In genomic region chr6:34657037-34657306, GRCh38 we compare ENCODE assay signal across 8 cellular contexts.
DNase-seq lines count a peak whose midpoint lies in the region; ATAC-seq and TF ChIP-seq lines count a peak whose summit lies in the region.

No MANE protein-coding gene starts in this region.

- H3K9me3 Mint-ChIP-seq in stimulated activated naive B cell treated with anti-CD40 and anti-IgM and Interleukin-4, amounts not matched to agents 10 μg/mL and 1 μg/mL and 100 μg/mL, for 72 hours, result no peaks in the 10 kb centered on the region

- TF ChIP-seq CTCF in WI38 (IDR thresholded peaks at IDR 0.05; ENCODE audit: low read depth, low read length), result no peak
- no peak for TF ChIP-seq CTCF in foreskin fibroblast (IDR thresholded peaks at IDR 0.05; ENCODE audit: low read depth, low read length)

- peak; percentile 81 for DNase-seq in NCI-H1105 treated with DMSO at 0.1 percent for 48 hours (lab: John Stamatoyannopoulos, UW)
- no peak for DNase-seq in NCI-H1105 (lab: John Stamatoyannopoulos, UW)
- no peak for DNase-seq in foreskin fibroblast
- no peak for DNase-seq in stimulated activated naive B cell treated with anti-CD40 and anti-IgM and Interleukin-4, amounts not matched to agents 10 μg/mL and 1 μg/mL and 100 μg/mL, for 72 hours
- DNase-seq in NCI-H1694 (lab: John Stamatoyannopoulos, UW), result no peak

- H3K4me3 ChIP-seq in WI38 (ENCODE audit: low read depth, low read length) (peak overlapping the region; percentile 58), foreskin fibroblast (ENCODE audit: low read depth in 1 of 2, low read length in 2 of 2) (peak overlapping the region; percentile 50 to 64)

- peak overlapping the region; percentile 51 to 56 for H3K4me3 Mint-ChIP-seq in stimulated activated naive B cell treated with anti-CD40 and anti-IgM and Interleukin-4, amounts not matched to agents 10 μg/mL and 1 μg/mL and 100 μg/mL, for 72 hours

- H3K4me1 Mint-ChIP-seq in stimulated activated naive B cell treated with anti-CD40 and anti-IgM and Interleukin-4, amounts not matched to agents 10 μg/mL and 1 μg/mL and 100 μg/mL, for 72 hours, result peaks cover 21 to 51% of the 10 kb centered on the region in 2 donors

- H3K27me3 Mint-ChIP-seq in stimulated activated naive B cell treated with anti-CD40 and anti-IgM and Interleukin-4, amounts not matched to agents 10 μg/mL and 1 μg/mL and 100 μg/mL, for 72 hours, result no peaks in the 10 kb centered on the region

- peak overlapping the region; percentile 93 for H3K27ac Mint-ChIP-seq in stimulated activated naive B cell treated with anti-CD40 and anti-IgM and Interleukin-4, amounts not matched to agents 10 μg/mL and 1 μg/mL and 100 μg/mL, for 72 hours

- H3K36me3 Mint-ChIP-seq in stimulated activated naive B cell treated with anti-CD40 and anti-IgM and Interleukin-4, amounts not matched to agents 10 μg/mL and 1 μg/mL and 100 μg/mL, for 72 hours, result peaks cover 8 to 13% of the 10 kb centered on the region in 2 donors

- no peak for ATAC-seq in stimulated activated naive B cell treated with anti-CD40 and anti-IgM and Interleukin-4, amounts not matched to agents 10 μg/mL and 1 μg/mL and 100 μg/mL, for 72 hours (replicated peaks)
- ATAC-seq in GM18907 (IDR thresholded peaks at IDR 0.05; ENCODE audit: unreplicated experiment), result no peak
- no peak for ATAC-seq in HG03175 (IDR thresholded peaks at IDR 0.05; ENCODE audit: unreplicated experiment)
